1 cellular context compared by ENCODE assay signal in the genomic region with DNA sequence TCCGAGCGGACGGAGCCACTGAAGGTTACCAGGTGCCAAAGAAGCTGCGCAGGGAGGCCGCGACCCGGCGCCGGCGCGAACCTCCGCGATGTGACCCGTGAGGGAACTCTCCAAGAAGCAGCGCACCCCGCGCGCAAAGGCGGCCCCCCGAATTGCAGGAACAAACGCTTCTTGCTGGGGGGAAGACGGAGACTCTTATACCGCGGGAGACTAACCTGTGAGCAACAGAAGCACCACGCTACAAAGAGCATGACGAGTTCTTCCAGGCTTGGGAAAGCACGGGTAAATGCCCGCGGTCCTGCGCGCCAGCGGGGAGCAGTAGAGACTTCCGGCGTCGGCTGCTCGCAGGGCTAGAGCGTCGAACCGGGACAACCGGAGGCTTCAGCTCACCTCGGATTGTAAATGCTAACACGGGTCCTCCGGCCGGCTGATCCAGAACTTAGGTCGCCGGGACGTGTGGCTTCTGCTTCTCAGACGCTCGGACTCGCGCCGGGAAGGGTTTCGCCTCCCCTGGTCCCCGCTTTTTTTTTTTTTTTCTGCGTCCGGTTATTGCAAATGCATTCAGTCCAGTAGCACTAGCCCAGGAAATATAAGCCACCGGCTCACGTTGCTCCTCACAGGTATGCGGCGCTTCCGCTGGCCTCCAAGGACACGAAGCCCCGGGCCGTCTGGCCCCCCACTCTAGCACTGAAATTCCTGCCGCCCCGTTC.
A peak's percentile ranks its signal among the peaks of the same experiment; 100 is the strongest.
TF ChIP-seq lines count a peak whose summit lies in the region.

A gene with protein sequence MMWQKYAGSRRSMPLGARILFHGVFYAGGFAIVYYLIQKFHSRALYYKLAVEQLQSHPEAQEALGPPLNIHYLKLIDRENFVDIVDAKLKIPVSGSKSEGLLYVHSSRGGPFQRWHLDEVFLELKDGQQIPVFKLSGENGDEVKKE (minus strand): TSS at position 310 of the 710 bp plus-strand sequence. CDS start 80,909 bp downstream, outside the sequence.

TF ChIP-seq in HCT116, 20 proteins besides CTCF, POLR2A, EP300 and RAD21 (continued from another document):
- TF ChIP-seq, protein P1, sequence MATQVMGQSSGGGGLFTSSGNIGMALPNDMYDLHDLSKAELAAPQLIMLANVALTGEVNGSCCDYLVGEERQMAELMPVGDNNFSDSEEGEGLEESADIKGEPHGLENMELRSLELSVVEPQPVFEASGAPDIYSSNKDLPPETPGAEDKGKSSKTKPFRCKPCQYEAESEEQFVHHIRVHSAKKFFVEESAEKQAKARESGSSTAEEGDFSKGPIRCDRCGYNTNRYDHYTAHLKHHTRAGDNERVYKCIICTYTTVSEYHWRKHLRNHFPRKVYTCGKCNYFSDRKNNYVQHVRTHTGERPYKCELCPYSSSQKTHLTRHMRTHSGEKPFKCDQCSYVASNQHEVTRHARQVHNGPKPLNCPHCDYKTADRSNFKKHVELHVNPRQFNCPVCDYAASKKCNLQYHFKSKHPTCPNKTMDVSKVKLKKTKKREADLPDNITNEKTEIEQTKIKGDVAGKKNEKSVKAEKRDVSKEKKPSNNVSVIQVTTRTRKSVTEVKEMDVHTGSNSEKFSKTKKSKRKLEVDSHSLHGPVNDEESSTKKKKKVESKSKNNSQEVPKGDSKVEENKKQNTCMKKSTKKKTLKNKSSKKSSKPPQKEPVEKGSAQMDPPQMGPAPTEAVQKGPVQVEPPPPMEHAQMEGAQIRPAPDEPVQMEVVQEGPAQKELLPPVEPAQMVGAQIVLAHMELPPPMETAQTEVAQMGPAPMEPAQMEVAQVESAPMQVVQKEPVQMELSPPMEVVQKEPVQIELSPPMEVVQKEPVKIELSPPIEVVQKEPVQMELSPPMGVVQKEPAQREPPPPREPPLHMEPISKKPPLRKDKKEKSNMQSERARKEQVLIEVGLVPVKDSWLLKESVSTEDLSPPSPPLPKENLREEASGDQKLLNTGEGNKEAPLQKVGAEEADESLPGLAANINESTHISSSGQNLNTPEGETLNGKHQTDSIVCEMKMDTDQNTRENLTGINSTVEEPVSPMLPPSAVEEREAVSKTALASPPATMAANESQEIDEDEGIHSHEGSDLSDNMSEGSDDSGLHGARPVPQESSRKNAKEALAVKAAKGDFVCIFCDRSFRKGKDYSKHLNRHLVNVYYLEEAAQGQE (IDR thresholded peaks at IDR 0.05; ENCODE audit: low read depth): no peak
- TF ChIP-seq, protein P2, sequence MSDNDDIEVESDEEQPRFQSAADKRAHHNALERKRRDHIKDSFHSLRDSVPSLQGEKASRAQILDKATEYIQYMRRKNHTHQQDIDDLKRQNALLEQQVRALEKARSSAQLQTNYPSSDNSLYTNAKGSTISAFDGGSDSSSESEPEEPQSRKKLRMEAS (IDR thresholded peaks at IDR 0.05): peak; percentile 85
- TF ChIP-seq EZH2phosphoT487 (IDR thresholded peaks at IDR 0.05; ENCODE audit: borderline replicate concordance) (no peak), FOSL1 (IDR thresholded peaks at IDR 0.05; ENCODE audit: low read depth) (no peak), SRF (IDR thresholded peaks at IDR 0.05; ENCODE audit: low read depth) (no peak), ELF1 (IDR thresholded peaks at IDR 0.05; ENCODE audit: borderline replicate concordance, low read depth) (peak; percentile 17; the same call in 1 of the 2 replicates), TCF7L2 (IDR thresholded peaks at IDR 0.05; ENCODE audit: borderline replicate concordance, extremely low read depth, insufficient read depth, insufficient read length) (peak; percentile 40), CEBPB (IDR thresholded peaks at IDR 0.05; ENCODE audit: low read depth) (no peak), CBX3 (IDR thresholded peaks at IDR 0.05; ENCODE audit: low read depth) (peak; percentile 82; the same call in 1 of the 2 replicates), YY1 (IDR thresholded peaks at IDR 0.05; ENCODE audit: extremely low read depth, insufficient replicate concordance, low read depth, low read length) (no peak), POLR2AphosphoS5 (IDR thresholded peaks at IDR 0.05; ENCODE audit: low read depth, low read length) (peak; percentile 98), SIN3A (IDR thresholded peaks at IDR 0.05; ENCODE audit: low read depth) (peak; percentile 91), ZFX (IDR thresholded peaks at IDR 0.05) (peak; percentile 59; the same call in 1 of the 2 replicates), ZNF274 (IDR thresholded peaks at IDR 0.05; ENCODE audit: low read depth, low read length) (no peak), JUND (IDR thresholded peaks at IDR 0.05) (peak; percentile 58; the same call in 1 of the 2 replicates), EZH2 (IDR thresholded peaks at IDR 0.05) (no peak)
- TF ChIP-seq, protein P3, sequence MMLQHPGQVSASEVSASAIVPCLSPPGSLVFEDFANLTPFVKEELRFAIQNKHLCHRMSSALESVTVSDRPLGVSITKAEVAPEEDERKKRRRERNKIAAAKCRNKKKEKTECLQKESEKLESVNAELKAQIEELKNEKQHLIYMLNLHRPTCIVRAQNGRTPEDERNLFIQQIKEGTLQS (IDR thresholded peaks at IDR 0.05): no peak
- TF ChIP-seq, protein P4, sequence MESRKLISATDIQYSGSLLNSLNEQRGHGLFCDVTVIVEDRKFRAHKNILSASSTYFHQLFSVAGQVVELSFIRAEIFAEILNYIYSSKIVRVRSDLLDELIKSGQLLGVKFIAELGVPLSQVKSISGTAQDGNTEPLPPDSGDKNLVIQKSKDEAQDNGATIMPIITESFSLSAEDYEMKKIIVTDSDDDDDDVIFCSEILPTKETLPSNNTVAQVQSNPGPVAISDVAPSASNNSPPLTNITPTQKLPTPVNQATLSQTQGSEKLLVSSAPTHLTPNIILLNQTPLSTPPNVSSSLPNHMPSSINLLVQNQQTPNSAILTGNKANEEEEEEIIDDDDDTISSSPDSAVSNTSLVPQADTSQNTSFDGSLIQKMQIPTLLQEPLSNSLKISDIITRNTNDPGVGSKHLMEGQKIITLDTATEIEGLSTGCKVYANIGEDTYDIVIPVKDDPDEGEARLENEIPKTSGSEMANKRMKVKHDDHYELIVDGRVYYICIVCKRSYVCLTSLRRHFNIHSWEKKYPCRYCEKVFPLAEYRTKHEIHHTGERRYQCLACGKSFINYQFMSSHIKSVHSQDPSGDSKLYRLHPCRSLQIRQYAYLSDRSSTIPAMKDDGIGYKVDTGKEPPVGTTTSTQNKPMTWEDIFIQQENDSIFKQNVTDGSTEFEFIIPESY (IDR thresholded peaks at IDR 0.05; ENCODE audit: extremely low read depth, insufficient replicate concordance, low read length): no peak
TF ChIP-seq in HCT116: peak in this region for 9.
